Comparison of ENCODE assay signal across 29 cellular contexts in genomic region chr6:43764767-43765166, GRCh38.
"Had no signal": no experiment of that assay in that cellular context is flagged by ENCODE, and none has a peak within 500 bp of the region (broad histone marks: within the 10 kb centered on the region; RNA-seq: fewer than 3 reads in every experiment).

No MANE protein-coding gene starts in this region.

- H3K4me3 Mint-ChIP-seq: activated CD4-positive, alpha-beta memory T cell treated with anti-CD3 and anti-CD28 coated beads, Interleukin-2, amount 10 ng/mL, durations not matched to agents 7 days and 5 days; activated CD4-positive, alpha-beta T cell treated with anti-CD3 and anti-CD28 coated beads, Interleukin-2, amount 10 ng/mL, durations not matched to agents 7 days and 5 days; activated naive CD4-positive, alpha-beta T cell treated with anti-CD3 and anti-CD28 coated beads, Interleukin-2, amount 50 U/mL, for 24 hours; activated naive CD8-positive, alpha-beta T cell treated with anti-CD3 and anti-CD28 coated beads, Interleukin-2, amount 50 U/mL, for 24 hours; activated T-cell treated with anti-CD3 and anti-CD28 coated beads, Interleukin-2, amount 50 U/mL, for 4 hours; dendritic cell treated with granulocyte-macrophage colony-stimulating factor and Interleukin-4, amounts not matched to agents 40 ng/mL and 50 ng/mL, for 4 days; nephron progenitor cell; T-helper 17 cell had no signal

- H3K9me3 ChIP-seq: breast epithelium, esophagus squamous epithelium, pancreas, psoas muscle, testis, transverse colon, uterus had no signal

- H3K27ac ChIP-seq: breast epithelium, epithelial cell of prostate, esophagus squamous epithelium, psoas muscle, testis, transverse colon, uterus had no signal

- FAIRE-seq: endometrium, pancreas had no signal

- H3K36me3 ChIP-seq: breast epithelium, esophagus squamous epithelium, pancreas, transverse colon, uterus had no signal

- H3K27ac Mint-ChIP-seq: activated CD4-positive, alpha-beta memory T cell treated with anti-CD3 and anti-CD28 coated beads, Interleukin-2, amount 10 ng/mL, durations not matched to agents 7 days and 5 days; activated CD4-positive, alpha-beta T cell treated with anti-CD3 and anti-CD28 coated beads, Interleukin-2, amount 10 ng/mL, durations not matched to agents 7 days and 5 days; activated naive CD4-positive, alpha-beta T cell treated with anti-CD3 and anti-CD28 coated beads, Interleukin-2, amount 50 U/mL, for 24 hours; activated naive CD8-positive, alpha-beta T cell treated with anti-CD3 and anti-CD28 coated beads, Interleukin-2, amount 50 U/mL, for 24 hours; activated T-helper 2 cell treated with anti-CD3 and anti-CD28 coated beads, Interferon-gamma antibody, Interleukin-2, Interleukin-4, amounts not matched to agents 10 μg/mL and 5 μg/mL and 100 μg/mL, durations not matched to agents 14 hours and 24 hours and 36 hours; dendritic cell treated with granulocyte-macrophage colony-stimulating factor and Interleukin-4, amounts not matched to agents 40 ng/mL and 50 ng/mL, for 4 days; nephron progenitor cell; T-helper 17 cell had no signal

- H3K36me3 Mint-ChIP-seq: activated naive CD4-positive, alpha-beta T cell treated with anti-CD3 and anti-CD28 coated beads, Interleukin-2, amount 50 U/mL, for 24 hours had no signal

- H3K9me3 Mint-ChIP-seq: activated CD4-positive, alpha-beta memory T cell treated with anti-CD3 and anti-CD28 coated beads, Interleukin-2, amount 10 ng/mL, durations not matched to agents 7 days and 5 days; activated CD4-positive, alpha-beta T cell treated with anti-CD3 and anti-CD28 coated beads, Interleukin-2, amount 10 ng/mL, durations not matched to agents 7 days and 5 days; activated naive CD4-positive, alpha-beta T cell treated with anti-CD3 and anti-CD28 coated beads, Interleukin-2, amount 50 U/mL, for 24 hours; activated naive CD8-positive, alpha-beta T cell treated with anti-CD3 and anti-CD28 coated beads, Interleukin-2, amount 50 U/mL, for 24 hours; activated T-cell treated with anti-CD3 and anti-CD28 coated beads, Interleukin-2, amount 50 U/mL, for 4 hours; activated T-helper 2 cell treated with anti-CD3 and anti-CD28 coated beads, Interferon-gamma antibody, Interleukin-2, Interleukin-4, amounts not matched to agents 10 μg/mL and 5 μg/mL and 100 μg/mL, durations not matched to agents 14 hours and 24 hours and 36 hours; dendritic cell treated with granulocyte-macrophage colony-stimulating factor and Interleukin-4, amounts not matched to agents 40 ng/mL and 50 ng/mL, for 4 days; nephron progenitor cell had no signal

- DNase-seq: activated CD4-positive, alpha-beta memory T cell treated with anti-CD3 and anti-CD28 coated beads, Interleukin-2, amount 10 ng/mL, durations not matched to agents 7 days and 5 days; activated CD4-positive, alpha-beta T cell treated with anti-CD3 and anti-CD28 coated beads for 1 hour; activated CD4-positive, alpha-beta T cell treated with anti-CD3 and anti-CD28 coated beads, Interleukin-2, amount 10 ng/mL, durations not matched to agents 7 days and 5 days; activated naive CD8-positive, alpha-beta T cell treated with anti-CD3 and anti-CD28 coated beads, Interleukin-2, amount 50 U/mL, for 24 hours; activated T-cell treated with anti-CD3 and anti-CD28 coated beads, Interleukin-2, amount 50 U/mL, for 4 hours; amygdala; central memory CD4-positive, alpha-beta T cell; effector CD4-positive, alpha-beta T cell; esophagus squamous epithelium; foreskin melanocyte; left ventricle myocardium superior; mammary epithelial cell; nephron progenitor cell; nucleus accumbens; pancreas; psoas muscle; stimulated activated CD4-positive, alpha-beta T cell treated with anti-CD3 and anti-CD28 coated beads, Interleukin-2, amount 100 ng/mL, for 48 hours; stimulated activated naive CD4-positive, alpha-beta T cell treated with Interleukin-2 at 50 U/mL for 16 hours; T-helper 17 cell; T1000; testis; transverse colon; uterus had no signal

- H3K4me3 ChIP-seq: breast epithelium, esophagus squamous epithelium, pancreas, psoas muscle, testis, transverse colon, uterus had no signal

- H3K27me3 ChIP-seq: breast epithelium, pancreas, testis, transverse colon, uterus had no signal

- H3K27me3 Mint-ChIP-seq: activated naive CD8-positive, alpha-beta T cell treated with anti-CD3 and anti-CD28 coated beads, Interleukin-2, amount 50 U/mL, for 24 hours had no signal

- H3K4me1 ChIP-seq: uterus had no signal

- ATAC-seq: activated naive CD8-positive, alpha-beta T cell treated with anti-CD3 and anti-CD28 coated beads, Interleukin-2, amount 50 U/mL, for 24 hours; activated T-cell treated with anti-CD3 and anti-CD28 coated beads, Interleukin-2, amount 50 U/mL, for 4 hours; left ventricle myocardium superior; pancreas; psoas muscle; T-helper 17 cell had no signal
